In genomic region chr7:1856966-1857441, GRCh38 we compare ENCODE assay signal across 22 cellular contexts.
DNase-seq lines count a peak whose midpoint lies in the region; ATAC-seq and TF ChIP-seq lines count a peak whose summit lies in the region.
"Had no signal": no experiment of that assay in that cellular context is flagged by ENCODE, and none has a peak within 500 bp of the region (broad histone marks: within the 10 kb centered on the region; RNA-seq: fewer than 3 reads in every experiment).

No MANE protein-coding gene starts in this region.

- H3K4me3 Mint-ChIP-seq in activated CD8-positive, alpha-beta T cell treated with anti-CD3 and anti-CD28 coated beads for 36 hours: no peak overlapping the region
- H3K4me3 Mint-ChIP-seq: activated T-helper 1 cell treated with anti-CD3 and anti-CD28 coated beads, Interleukin-12 subunit alpha, Interleukin-12 subunit beta, Interleukin-2, Interleukin-4 antibody, amounts not matched to agents 30 ng/mL and 10 ng/mL and 1 ng/mL, durations not matched to agents 14 hours and 24 hours and 36 hours; CD4-positive, alpha-beta T cell; endodermal cell; memory B cell; stimulated activated naive CD8-positive, alpha-beta T cell treated with anti-CD3 and anti-CD28 coated beads, Interleukin-15, Interleukin-2, amounts not matched to agents 100 ng/mL and 50 ng/mL, for 24 hours had no signal

- peaks cover 1% of the 10 kb centered on the region for H3K36me3 Mint-ChIP-seq in activated CD8-positive, alpha-beta T cell treated with anti-CD3 and anti-CD28 coated beads for 36 hours (ENCODE audit: low read depth)
- H3K36me3 Mint-ChIP-seq: memory B cell had no signal

- peaks cover 0 to 13% (median 0%) of the 10 kb centered on the region in 11 experiments; a peak in 6 of 22 replicates for H3K9me3 ChIP-seq in BLaER1 treated with 17β-estradiol and CSF1 and Interleukin-3, amounts not matched to agents 10 nM and 100 nM (replicated peaks in 1 of 11)
- no peaks in the 10 kb centered on the region for H3K9me3 ChIP-seq in RWPE2 (ENCODE audit: severe bottlenecking)
- peaks cover 0 to 3% of the 10 kb centered on the region in 2 donors for H3K9me3 ChIP-seq in neuronal stem cell (replicated peaks in 1 of 2; ENCODE audit: control insufficient read depth in 2 of 2, insufficient read depth in 1 of 2, low read depth in 1 of 2, low read length in 2 of 2)
- H3K9me3 ChIP-seq: body of pancreas, esophagus squamous epithelium, SJCRH30, tibial artery had no signal

- no peak overlapping the region for H2BK12ac ChIP-seq in neuronal stem cell (ENCODE audit: low read length)

- TF ChIP-seq CTCF in RWPE2 (IDR thresholded peaks at IDR 0.05; ENCODE audit: poor library complexity, severe bottlenecking): no peak
- TF ChIP-seq CTCF in activated CD8-positive, alpha-beta T cell treated with anti-CD3 and anti-CD28 coated beads for 36 hours (IDR thresholded peaks at IDR 0.05): no peak

- peak overlapping the region; percentile 64 for H3K18ac ChIP-seq in neuronal stem cell (ENCODE audit: low read length)

- no peak overlapping the region for H2BK120ac ChIP-seq in neuronal stem cell (ENCODE audit: low read depth, low read length)

- no peak overlapping the region for H2BK15ac ChIP-seq in neuronal stem cell (ENCODE audit: low read length)

- peak; percentile 51 for DNase-seq in RWPE2 (ENCODE audit: low spot score)
- peak; percentile 26 for DNase-seq in left ventricle myocardium superior
- no peak for DNase-seq in neuronal stem cell (ENCODE audit: low spot score)
- DNase-seq in HEK293T (ENCODE audit: extremely low spot score): no peak
- DNase-seq in activated CD8-positive, alpha-beta T cell treated with anti-CD3 and anti-CD28 coated beads for 36 hours: no peak
- DNase-seq: EL, esophagus squamous epithelium, HCEC 1CT, hypothalamus, NCI-H1694, NCI-H526, occipital lobe, SJCRH30 had no signal

- no peak overlapping the region for H3K4ac ChIP-seq in neuronal stem cell (ENCODE audit: low read length)

- H2AFZ ChIP-seq in neuronal stem cell (ENCODE audit: low read length): no peak overlapping the region

- H3K9me3 Mint-ChIP-seq in activated CD8-positive, alpha-beta T cell treated with anti-CD3 and anti-CD28 coated beads for 36 hours: no peaks in the 10 kb centered on the region
- H3K9me3 Mint-ChIP-seq: activated T-helper 1 cell treated with anti-CD3 and anti-CD28 coated beads, Interleukin-12 subunit alpha, Interleukin-12 subunit beta, Interleukin-2, Interleukin-4 antibody, amounts not matched to agents 30 ng/mL and 10 ng/mL and 1 ng/mL, durations not matched to agents 14 hours and 24 hours and 36 hours; CD4-positive, alpha-beta T cell; endodermal cell; memory B cell; stimulated activated naive CD8-positive, alpha-beta T cell treated with anti-CD3 and anti-CD28 coated beads, Interleukin-15, Interleukin-2, amounts not matched to agents 100 ng/mL and 50 ng/mL, for 24 hours had no signal

- H2BK5ac ChIP-seq in neuronal stem cell (ENCODE audit: low read length): no peak overlapping the region

- H2AK5ac ChIP-seq in neuronal stem cell (ENCODE audit: low read depth, low read length): no peak overlapping the region

- no peak overlapping the region for H3K27ac ChIP-seq in BLaER1 treated with 17β-estradiol and CSF1 and Interleukin-3, amounts not matched to agents 10 nM and 100 nM
- H3K27ac ChIP-seq in RWPE2 (ENCODE audit: poor library complexity, severe bottlenecking) (no peak overlapping the region), neuronal stem cell (replicated peaks; ENCODE audit: low read length) (no peak overlapping the region)
- H3K27ac ChIP-seq: body of pancreas, esophagus squamous epithelium, SJCRH30, tibial artery had no signal

- peak overlapping the region in 8 of 11 experiments; percentile 41 to 96 (median 94); a peak in 14 of 22 replicates for H3K4me2 ChIP-seq in BLaER1 treated with 17β-estradiol and CSF1 and Interleukin-3, amounts not matched to agents 10 nM and 100 nM
- no peak overlapping the region for H3K4me2 ChIP-seq in neuronal stem cell (ENCODE audit: insufficient read depth, low read length, poor library complexity, severe bottlenecking)

- no CpG with 5 or more reads among the region's 23 CpGs for WGBS in neuronal stem cell (ENCODE audit: extremely low coverage in 2 of 2, insufficient read length in 2 of 2, insufficient replicate concordance in 1 of 2), 2 donors

- H3K14ac ChIP-seq in neuronal stem cell (ENCODE audit: low read length): peak overlapping the region; percentile 71

- intact Hi-C loops in left ventricle myocardium superior (cut with micrococcal nuclease): no loop called here
- intact Hi-C loops in activated CD8-positive, alpha-beta T cell treated with anti-CD3 and anti-CD28 coated beads for 36 hours (cut with micrococcal nuclease): no loop called here

- peaks cover 97 to 100% (median 98%) of the 10 kb centered on the region in 11 experiments for H4K20me1 ChIP-seq in BLaER1 treated with 17β-estradiol and CSF1 and Interleukin-3, amounts not matched to agents 10 nM and 100 nM

- H3K27ac Mint-ChIP-seq in activated CD8-positive, alpha-beta T cell treated with anti-CD3 and anti-CD28 coated beads for 36 hours: no peak overlapping the region
- H3K27ac Mint-ChIP-seq: activated T-helper 1 cell treated with anti-CD3 and anti-CD28 coated beads, Interleukin-12 subunit alpha, Interleukin-12 subunit beta, Interleukin-2, Interleukin-4 antibody, amounts not matched to agents 30 ng/mL and 10 ng/mL and 1 ng/mL, durations not matched to agents 14 hours and 24 hours and 36 hours; CD4-positive, alpha-beta T cell; endodermal cell; memory B cell; stimulated activated naive CD8-positive, alpha-beta T cell treated with anti-CD3 and anti-CD28 coated beads, Interleukin-15, Interleukin-2, amounts not matched to agents 100 ng/mL and 50 ng/mL, for 24 hours had no signal

- H3K4me3 ChIP-seq in BLaER1 treated with 17β-estradiol and CSF1 and Interleukin-3, amounts not matched to agents 10 nM and 100 nM: no peak overlapping the region
- no peak overlapping the region for H3K4me3 ChIP-seq in RWPE2 (ENCODE audit: severe bottlenecking)
- no peak overlapping the region for H3K4me3 ChIP-seq in neuronal stem cell (ENCODE audit: low read length in 2 of 2)
- H3K4me3 ChIP-seq: body of pancreas, esophagus squamous epithelium, SJCRH30, tibial artery had no signal

- H3K4me1 Mint-ChIP-seq in activated CD8-positive, alpha-beta T cell treated with anti-CD3 and anti-CD28 coated beads for 36 hours (ENCODE audit: low read depth): peaks cover 22% of the 10 kb centered on the region
- H3K4me1 Mint-ChIP-seq: endodermal cell, memory B cell had no signal

- no peaks in the 10 kb centered on the region for H3K27me3 Mint-ChIP-seq in activated CD8-positive, alpha-beta T cell treated with anti-CD3 and anti-CD28 coated beads for 36 hours
- H3K27me3 Mint-ChIP-seq: CD4-positive, alpha-beta T cell; memory B cell; stimulated activated naive CD8-positive, alpha-beta T cell treated with anti-CD3 and anti-CD28 coated beads, Interleukin-15, Interleukin-2, amounts not matched to agents 100 ng/mL and 50 ng/mL, for 24 hours had no signal

- H4K91ac ChIP-seq in neuronal stem cell (ENCODE audit: low read depth, low read length, poor library complexity): no peak overlapping the region

- H3K79me1 ChIP-seq in neuronal stem cell (ENCODE audit: low read depth, low read length): peaks cover 15% of the 10 kb centered on the region

- CTCF ChIA-PET in HEK293T (lab: Yijun Ruan, JAX): no interaction called here
- CTCF ChIA-PET in activated CD8-positive, alpha-beta T cell treated with anti-CD3 and anti-CD28 coated beads for 36 hours (lab: Charles Lee): no interaction called here

- ATAC-seq in RWPE2 (ENCODE audit: low read depth): no peak
- ATAC-seq in left ventricle myocardium superior: no peak
- no peak for ATAC-seq in SK-N-SH treated with all-trans-retinoic acid at 6 μM for 48 hours
- no peak for ATAC-seq in activated CD8-positive, alpha-beta T cell treated with anti-CD3 and anti-CD28 coated beads for 36 hours
- ATAC-seq: body of pancreas had no signal

- peaks cover 21 to 58% (median 26%) of the 10 kb centered on the region in 11 experiments for H3K27me3 ChIP-seq in BLaER1 treated with 17β-estradiol and CSF1 and Interleukin-3, amounts not matched to agents 10 nM and 100 nM
- H3K27me3 ChIP-seq in RWPE2 (ENCODE audit: insufficient read depth, poor library complexity, severe bottlenecking) (no peaks in the 10 kb centered on the region), neuronal stem cell (ENCODE audit: control insufficient read depth in 3 of 3, insufficient read depth in 3 of 3, low read depth in 1 of 3, low read length in 3 of 3) (no peaks in the 10 kb centered on the region)
- H3K27me3 ChIP-seq: body of pancreas, esophagus squamous epithelium, SJCRH30, tibial artery had no signal

- peaks cover 0 to 24% (median 0%) of the 10 kb centered on the region in 11 experiments; a peak in 4 of 22 replicates for H3K36me3 ChIP-seq in BLaER1 treated with 17β-estradiol and CSF1 and Interleukin-3, amounts not matched to agents 10 nM and 100 nM
- no peaks in the 10 kb centered on the region for H3K36me3 ChIP-seq in RWPE2 (ENCODE audit: low read depth)
- no peaks in the 10 kb centered on the region for H3K36me3 ChIP-seq in neuronal stem cell (replicated peaks in 1 of 2; ENCODE audit: control insufficient read depth in 2 of 2, insufficient read depth in 2 of 2, low read length in 2 of 2)
- H3K36me3 ChIP-seq: esophagus squamous epithelium, SJCRH30, tibial artery had no signal

- no peak overlapping the region for H4K8ac ChIP-seq in neuronal stem cell (ENCODE audit: low read depth, low read length)

- H3K4me1 ChIP-seq in BLaER1 treated with 17β-estradiol and CSF1 and Interleukin-3, amounts not matched to agents 10 nM and 100 nM: peaks cover 24 to 95% (median 80%) of the 10 kb centered on the region in 10 experiments
- no peaks in the 10 kb centered on the region for H3K4me1 ChIP-seq in RWPE2 (ENCODE audit: insufficient read depth, poor library complexity, severe bottlenecking)
- no peaks in the 10 kb centered on the region for H3K4me1 ChIP-seq in neuronal stem cell (ENCODE audit: control insufficient read depth in 2 of 2, insufficient read depth in 1 of 2, low read depth in 1 of 2, low read length in 2 of 2)
- H3K4me1 ChIP-seq: body of pancreas, esophagus squamous epithelium, tibial artery had no signal

- no peak overlapping the region for H3K9ac ChIP-seq in BLaER1 treated with 17β-estradiol and CSF1 and Interleukin-3, amounts not matched to agents 10 nM and 100 nM
- no peak overlapping the region for H3K9ac ChIP-seq in neuronal stem cell (ENCODE audit: low read depth, low read length, poor library complexity)

- POLR2A ChIA-PET in HEK293T (lab: Yijun Ruan, JAX): no interaction called here
- POLR2A ChIA-PET in activated CD8-positive, alpha-beta T cell treated with anti-CD3 and anti-CD28 coated beads for 36 hours (lab: Charles Lee): no interaction called here

- H3K23ac ChIP-seq in neuronal stem cell (ENCODE audit: low read depth, low read length, poor library complexity): peak overlapping the region; percentile 55

TF ChIP-seq in HEK293T, 16 proteins besides CTCF, POLR2A, EP300 and RAD21 (continues in another document):
- TF ChIP-seq SP1 (IDR thresholded peaks at IDR 0.05): no peak

TF ChIP-seq in SK-N-SH treated with all-trans-retinoic acid at 6 μM for 48 hours, 23 proteins besides CTCF, POLR2A, EP300 and RAD21 (continues in another document):
- TF ChIP-seq ZNF8 (CRISPR knock-in tag; IDR thresholded peaks at IDR 0.05) (no peak), BACH2 (CRISPR knock-in tag; IDR thresholded peaks at IDR 0.05; ENCODE audit: borderline replicate concordance) (no peak), ZC3H10 (CRISPR knock-in tag; IDR thresholded peaks at IDR 0.05) (no peak)

Comparison
In these comparisons a context has a peak if more than half of its experiments do, and no peak if none do; other contexts are left out.
1. DNase-seq: peak in RWPE2 (single experiment) and left ventricle myocardium superior (single experiment); none in neuronal stem cell (single experiment), HEK293T (single experiment) and activated CD8-positive, alpha-beta T cell treated with anti-CD3 and anti-CD28 coated beads for 36 hours (single experiment).